In the genomic region with DNA sequence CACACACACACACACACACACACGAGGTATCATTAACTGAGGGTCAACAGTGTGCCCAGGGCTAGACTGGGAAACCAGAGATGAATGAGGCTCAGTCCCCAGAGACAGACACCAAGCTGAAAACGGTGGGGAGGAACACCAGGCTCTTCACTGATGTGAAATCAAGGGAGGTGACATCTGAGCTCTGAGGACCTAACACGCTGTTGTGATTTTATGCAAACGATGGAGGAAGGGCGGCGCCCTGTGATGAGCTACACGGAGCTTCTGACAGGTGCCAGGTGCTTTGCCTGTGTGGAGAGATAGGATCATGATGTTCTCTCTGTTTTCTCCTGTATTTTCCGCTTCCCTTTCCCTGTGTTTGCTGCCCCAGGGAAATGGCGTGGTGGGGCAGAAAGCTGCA, we compare ENCODE assay signal across 12 cellular contexts. TPM values are rescaled to one million over a fixed set of nuclear protein-coding genes. Genes with fewer than 3 reads are reported as not detected.
DNase-seq lines count a peak whose midpoint lies in the region; ATAC-seq and TF ChIP-seq lines count a peak whose summit lies in the region.
"Had no signal": no experiment of that assay in that cellular context is flagged by ENCODE, and none has a peak within 500 bp of the region (broad histone marks: within the 10 kb centered on the region; RNA-seq: fewer than 3 reads in every experiment).

No MANE protein-coding gene starts in this region.

- peak overlapping the region; percentile 87 for H3K4me2 ChIP-seq in OCI-LY3 (ENCODE audit: low read length)

- H3K9me3 ChIP-seq in OCI-LY3 (ENCODE audit: insufficient read depth, low read length) (no peaks in the 10 kb centered on the region), Caco-2 (no peaks in the 10 kb centered on the region)

- H3K4me3 ChIP-seq in LNCaP clone FGC (ENCODE audit: low read depth, low read length) (no peak overlapping the region), OCI-LY3 (ENCODE audit: low read length) (peak overlapping the region; percentile 59), Caco-2 (ENCODE audit: low read depth, low read length) (no peak overlapping the region)
- H3K4me3 ChIP-seq: lung had no signal

- H3K27ac Mint-ChIP-seq in stimulated activated memory B cell treated with anti-CD40 and anti-IgM and Interleukin-4, amounts not matched to agents 10 μg/mL and 1 μg/mL and 100 μg/mL, for 72 hours: peak overlapping the region; percentile 38
- no peak overlapping the region for H3K27ac Mint-ChIP-seq in Caco-2 (ENCODE audit: unreplicated experiment)

- 0 out of 2 replicates have a peak overlapping the region, but pooled peaks have one; percentile 12 for H3K27ac ChIP-seq in OCI-LY3 (ENCODE audit: low read length)

- DNase-seq in NCI-H1092 (lab: John Stamatoyannopoulos, UW): peak; percentile 13
- DNase-seq in NCI-H1092 treated with DMSO at 0.1 percent for 48 hours (lab: John Stamatoyannopoulos, UW): no peak
- peak; percentile 49 for DNase-seq in LNCaP clone FGC (ENCODE audit: low read depth)
- no peak for DNase-seq in dedifferentiated amniotic fluid mesenchymal stem cell (ENCODE audit: extremely low spot score)
- DNase-seq in Caco-2: no peak
- DNase-seq in epidermal melanocyte (ENCODE audit: insufficient read length, low spot score): no peak
- DNase-seq: 8988T, NCI-H2227 treated with DMSO at 0.1 percent for 48 hours, T-helper 2 cell had no signal

- peaks cover 33% of the 10 kb centered on the region for H3K4me1 Mint-ChIP-seq in stimulated activated memory B cell treated with anti-CD40 and anti-IgM and Interleukin-4, amounts not matched to agents 10 μg/mL and 1 μg/mL and 100 μg/mL, for 72 hours
- peaks cover 24% of the 10 kb centered on the region for H3K4me1 Mint-ChIP-seq in Caco-2 (ENCODE audit: low read depth, unreplicated experiment)

- CTCF ChIA-PET in Caco-2 (lab: Charles Lee): no interaction called here

- H4K20me1 ChIP-seq in OCI-LY3 (ENCODE audit: insufficient read depth, low read length): no peaks in the 10 kb centered on the region

- H3K27me3 Mint-ChIP-seq in stimulated activated memory B cell treated with anti-CD40 and anti-IgM and Interleukin-4, amounts not matched to agents 10 μg/mL and 1 μg/mL and 100 μg/mL, for 72 hours: no peaks in the 10 kb centered on the region
- no peaks in the 10 kb centered on the region for H3K27me3 Mint-ChIP-seq in Caco-2 (ENCODE audit: insufficient read depth, unreplicated experiment)

- H3K36me3 ChIP-seq in OCI-LY3 (replicated peaks; ENCODE audit: low read depth, low read length) (no peaks in the 10 kb centered on the region), Caco-2 (ENCODE audit: control insufficient read depth, insufficient read depth, low read length) (no peaks in the 10 kb centered on the region)

- H3K9me3 Mint-ChIP-seq in stimulated activated memory B cell treated with anti-CD40 and anti-IgM and Interleukin-4, amounts not matched to agents 10 μg/mL and 1 μg/mL and 100 μg/mL, for 72 hours: no peaks in the 10 kb centered on the region
- H3K9me3 Mint-ChIP-seq in Caco-2 (ENCODE audit: unreplicated experiment): no peaks in the 10 kb centered on the region

- ATAC-seq in stimulated activated memory B cell treated with anti-CD40 and anti-IgM and Interleukin-4, amounts not matched to agents 10 μg/mL and 1 μg/mL and 100 μg/mL, for 72 hours: peak; percentile 95

- H3K9ac ChIP-seq in OCI-LY3 (ENCODE audit: low read length): peak overlapping the region; percentile 10; the same call in 1 of the 2 replicates

- peak overlapping the region; percentile 68 for H2AFZ ChIP-seq in OCI-LY3 (ENCODE audit: low read depth, low read length)

- peaks cover 29% of the 10 kb centered on the region for H3K4me1 ChIP-seq in OCI-LY3 (ENCODE audit: low read length)
- peaks cover 19% of the 10 kb centered on the region for H3K4me1 ChIP-seq in Caco-2

- TF ChIP-seq CTCF in LNCaP clone FGC (IDR thresholded peaks at IDR 0.05; ENCODE audit: control insufficient read depth, extremely low read depth, insufficient read depth) (no peak), OCI-LY3 (IDR thresholded peaks at IDR 0.05; ENCODE audit: low read depth, low read length) (no peak), Caco-2 (IDR thresholded peaks at IDR 0.05; ENCODE audit: insufficient read depth in 1 of 2, low read depth in 1 of 2, low read length in 1 of 2, severe bottlenecking in 1 of 2, unreplicated experiment in 1 of 2) (no peak)

- H3K27me3 ChIP-seq in OCI-LY3 (ENCODE audit: low read depth, low read length): no peaks in the 10 kb centered on the region
- no peaks in the 10 kb centered on the region for H3K27me3 ChIP-seq in Caco-2 (replicated peaks; ENCODE audit: control insufficient read depth, insufficient read depth, low read length)

- no TSS peak for BruUV-seq in Caco-2 (replicated peaks; lab: Mats Ljungman, UMichigan)

- intact Hi-C loops in Caco-2 (cut with micrococcal nuclease; ENCODE audit: unreplicated experiment): loop anchor here (2.0 kb wide), 1 partner anchor 33 kb away; no protein-coding TSS in a partner anchor

- peak overlapping the region; percentile 1 for H3K4me3 Mint-ChIP-seq in stimulated activated memory B cell treated with anti-CD40 and anti-IgM and Interleukin-4, amounts not matched to agents 10 μg/mL and 1 μg/mL and 100 μg/mL, for 72 hours
- H3K4me3 Mint-ChIP-seq in Caco-2 (ENCODE audit: unreplicated experiment): no peak overlapping the region

- POLR2A ChIA-PET in Caco-2 (lab: Charles Lee): no interaction called here

- H3K36me3 Mint-ChIP-seq in stimulated activated memory B cell treated with anti-CD40 and anti-IgM and Interleukin-4, amounts not matched to agents 10 μg/mL and 1 μg/mL and 100 μg/mL, for 72 hours: no peaks in the 10 kb centered on the region
- no peaks in the 10 kb centered on the region for H3K36me3 Mint-ChIP-seq in Caco-2 (ENCODE audit: insufficient read depth, unreplicated experiment)

- no peaks in the 10 kb centered on the region for H3K79me2 ChIP-seq in OCI-LY3 (ENCODE audit: low read length)

RNA-seq across cellular contexts. Expression of a gene that starts 6.5 kb away (rescaled TPM):
- 120 and 130 TPM in 2 replicates for total RNA-seq in Caco-2 (2022)

RNA-seq across cellular contexts. Expression of a gene that starts 15.3 kb away (rescaled TPM):
- 0.79 and 0.97 TPM in 2 replicates for total RNA-seq in Caco-2 (2022)

RNA-seq across cellular contexts. Expression of a gene that starts 41.0 kb away (rescaled TPM):
- total RNA-seq in Caco-2 (2022): 70.0 and 70.8 TPM in 2 replicates

Comparison
In these comparisons a context has a peak if more than half of its experiments do, and no peak if none do; other contexts are left out.
1. DNase-seq: peak in NCI-H1092 (single experiment) and LNCaP clone FGC (single experiment); none in NCI-H1092 treated with DMSO at 0.1 percent for 48 hours (single experiment), dedifferentiated amniotic fluid mesenchymal stem cell (single experiment), Caco-2 (0 of 2) and epidermal melanocyte (single experiment).